In the genomic region with DNA sequence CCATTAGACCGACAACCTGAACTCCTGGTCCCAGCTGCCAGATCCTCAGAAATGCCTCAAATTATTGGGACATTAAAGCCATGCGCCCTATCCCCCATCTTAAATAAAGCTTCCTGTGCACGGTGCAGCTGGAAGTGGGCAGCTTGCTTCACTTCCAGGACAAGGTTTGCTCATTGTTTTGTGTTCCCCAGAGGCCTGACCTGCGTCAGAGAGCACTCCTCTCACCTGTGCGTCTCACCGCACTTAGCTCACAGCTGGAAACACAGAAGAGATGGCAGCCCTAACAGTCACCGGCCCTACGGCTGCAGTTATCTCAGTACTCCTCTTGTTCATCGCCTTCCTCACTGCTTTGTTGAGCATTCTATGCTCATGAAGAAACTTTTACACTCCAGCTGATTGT, we compare ENCODE assay signal across 16 cellular contexts.
"Had no signal": no experiment of that assay in that cellular context is flagged by ENCODE, and none has a peak within 500 bp of the region (broad histone marks: within the 10 kb centered on the region; RNA-seq: fewer than 3 reads in every experiment).

No MANE protein-coding gene starts in this region.

- H3K9me3 ChIP-seq: gastroesophageal sphincter, heart left ventricle, left ventricle myocardium inferior, suprapubic skin, transverse colon had no signal

- DNase-seq: activated CD4-positive, alpha-beta T cell treated with anti-CD3 and anti-CD28 coated beads, Interleukin-2, amount 50 U/mL, for 4 hours; activated gamma-delta T cell treated with Interleukin-2 at 50 U/mL for 16 hours; effector CD4-positive, alpha-beta T cell; heart left ventricle; left ventricle myocardium inferior; midbrain; nephron progenitor cell; occipital lobe; stimulated activated CD4-positive, alpha-beta T cell treated with anti-CD3 and anti-CD28 coated beads, Interleukin-15, amount 100 ng/mL, for 24 hours; stimulated activated CD4-positive, alpha-beta T cell treated with anti-CD3 and anti-CD28 coated beads, Interleukin-2, amount 100 ng/mL, for 48 hours; transverse colon had no signal

- H3K4me3 ChIP-seq: gastroesophageal sphincter, heart left ventricle, left ventricle myocardium inferior, skin epidermis, suprapubic skin, transverse colon had no signal

- H3K27me3 ChIP-seq: heart left ventricle had no signal

- ATAC-seq: gastroesophageal sphincter, heart left ventricle had no signal

- H3K4me1 ChIP-seq: gastroesophageal sphincter, heart left ventricle, left ventricle myocardium inferior, suprapubic skin, transverse colon had no signal

- H3K27ac Mint-ChIP-seq: activated naive CD8-positive, alpha-beta T cell; stimulated activated naive CD8-positive, alpha-beta T cell treated with anti-CD3 and anti-CD28 coated beads, Interleukin-15, Interleukin-2, amounts not matched to agents 100 ng/mL and 50 ng/mL, for 24 hours had no signal

- H3K9me3 Mint-ChIP-seq: nephron progenitor cell; stimulated activated naive CD8-positive, alpha-beta T cell treated with anti-CD3 and anti-CD28 coated beads, Interleukin-15, Interleukin-2, amounts not matched to agents 100 ng/mL and 50 ng/mL, for 24 hours had no signal

- H3K36me3 Mint-ChIP-seq: activated naive CD8-positive, alpha-beta T cell had no signal

- H3K4me3 Mint-ChIP-seq: activated naive CD8-positive, alpha-beta T cell; nephron progenitor cell; stimulated activated naive CD8-positive, alpha-beta T cell treated with anti-CD3 and anti-CD28 coated beads, Interleukin-15, Interleukin-2, amounts not matched to agents 100 ng/mL and 50 ng/mL, for 24 hours had no signal

- H3K27ac ChIP-seq: gastroesophageal sphincter, heart left ventricle, left ventricle myocardium inferior, suprapubic skin, transverse colon had no signal

- H3K36me3 ChIP-seq: gastroesophageal sphincter, suprapubic skin, transverse colon had no signal
